In genomic region chr22:50082961-50083461, GRCh38 we compare ENCODE assay signal across 1 cellular context.
TF ChIP-seq lines count a peak whose summit lies in the region.

No MANE protein-coding gene starts in this region.

TF ChIP-seq in K562, 482 proteins besides CTCF, POLR2A, EP300 and RAD21:
- TF ChIP-seq RFX1 (IDR thresholded peaks at IDR 0.05) (no peak), JUND (IDR thresholded peaks at IDR 0.05; ENCODE audit: borderline replicate concordance, low read depth, low read length) (peak; percentile 46; the same call in 1 of the 2 replicates), JUND (tag; IDR thresholded peaks at IDR 0.05; ENCODE audit: borderline replicate concordance, low read depth, low read length) (no peak), CTBP1 (IDR thresholded peaks at IDR 0.05; ENCODE audit: borderline replicate concordance) (peak; percentile 43; the same call in 1 of the 2 replicates)
- TF ChIP-seq, protein P1, sequence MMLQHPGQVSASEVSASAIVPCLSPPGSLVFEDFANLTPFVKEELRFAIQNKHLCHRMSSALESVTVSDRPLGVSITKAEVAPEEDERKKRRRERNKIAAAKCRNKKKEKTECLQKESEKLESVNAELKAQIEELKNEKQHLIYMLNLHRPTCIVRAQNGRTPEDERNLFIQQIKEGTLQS (IDR thresholded peaks at IDR 0.05) = peak; percentile 43; the same call in 1 of the 2 replicates
- TF ChIP-seq, protein P1 (CRISPR knock-in tag; conservative IDR thresholded peaks at IDR 0.05) = no peak
TF ChIP-seq in K562: peak in this region for 3.
